Comparison of ENCODE assay signal across 26 cellular contexts in the genomic region with DNA sequence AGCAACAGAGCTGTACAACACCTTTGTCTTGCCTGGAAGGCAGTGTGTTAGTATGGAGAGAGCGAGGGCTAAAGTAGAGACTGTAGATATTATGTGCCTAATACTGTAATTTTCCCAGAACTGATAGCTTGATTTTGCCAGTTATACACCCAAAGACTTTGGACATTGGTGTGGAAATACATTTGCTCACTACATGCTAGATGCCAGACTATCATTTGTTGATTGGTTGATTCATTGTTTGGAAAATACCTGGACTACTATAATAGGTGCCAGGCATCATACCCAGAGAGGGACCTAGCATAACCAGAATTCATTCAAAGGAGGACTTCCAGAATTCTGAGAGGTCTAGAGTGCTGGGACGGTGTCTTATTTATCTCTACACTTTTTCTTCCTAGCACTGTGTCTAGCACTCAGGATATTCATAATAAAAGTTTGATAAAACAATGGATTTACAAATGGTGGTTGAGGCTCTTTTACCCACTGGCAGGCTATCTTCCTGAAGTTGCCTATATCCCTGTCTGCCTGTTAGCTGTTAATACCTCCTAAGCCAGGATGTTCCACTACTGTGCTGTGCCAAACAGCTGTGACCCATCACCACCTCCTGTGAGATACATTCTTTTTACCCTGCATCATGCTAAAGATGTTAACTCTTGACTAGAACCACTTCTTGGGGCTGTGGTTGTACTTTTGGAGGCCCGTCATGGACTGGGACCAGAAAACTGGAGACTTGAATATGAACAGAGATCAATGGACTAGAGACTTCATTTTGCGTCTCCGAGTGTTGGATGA.
DNase-seq lines count a peak whose midpoint lies in the region; ATAC-seq, FAIRE-seq and TF ChIP-seq lines count a peak whose summit lies in the region.
"Had no signal": no experiment of that assay in that cellular context is flagged by ENCODE, and none has a peak within 500 bp of the region (broad histone marks: within the 10 kb centered on the region; RNA-seq: fewer than 3 reads in every experiment).

No MANE protein-coding gene starts in this region.

- WGBS in liver = 91% methylated on average over 5 of the region's 5 CpGs
- WGBS in HepG2 (ENCODE audit: low lambda C conversion rate) = 82% methylated on average over 5 of the region's 5 CpGs

- peaks cover 0 to 10% (median 0%) of the 10 kb centered on the region in 4 donors for H3K4me1 ChIP-seq in liver (ENCODE audit: control insufficient read depth in 4 of 4, insufficient read depth in 4 of 4, low read length in 3 of 4)
- peaks cover 8% of the 10 kb centered on the region; the same call in 1 of the 2 replicates for H3K4me1 ChIP-seq in HepG2 (ENCODE audit: insufficient read depth, low read length)
- H3K4me1 ChIP-seq: A549 had no signal

- ATAC-seq in HepG2 = no peak
- no peak for ATAC-seq in HG03095 (IDR thresholded peaks at IDR 0.05; ENCODE audit: unreplicated experiment)
- ATAC-seq: A549, natural killer cell had no signal

- DNase-seq in HepG2 (ENCODE audit: low spot score) (no peak), amniotic epithelial cell (ENCODE audit: low read depth) (peak; percentile 65), foreskin fibroblast (peak; percentile 72 to 81), NCI-H2081 (lab: John Stamatoyannopoulos, UW) (no peak), NCI-H748 (lab: John Stamatoyannopoulos, UW; ENCODE audit: unreplicated experiment) (no peak), NCI-H2171 treated with DMSO at 0.1 percent for 48 hours (lab: John Stamatoyannopoulos, UW) (no peak)
- DNase-seq: activated CD4-positive, alpha-beta memory T cell treated with anti-CD3 and anti-CD28 coated beads for 36 hours; activated naive CD4-positive, alpha-beta T cell treated with anti-CD3 and anti-CD28 coated beads, Interleukin-2, amount 10 ng/mL, durations not matched to agents 7 days and 5 days; activated T-cell treated with anti-CD3 and anti-CD28 coated beads for 4 hours; DMS 273 treated with DMSO at 0.1 percent for 48 hours; endodermal cell; mesendoderm; natural killer cell; NCI-H1417 treated with DMSO at 0.1 percent for 48 hours; NCI-H748 treated with DMSO at 0.1 percent for 48 hours; posterior cingulate gyrus; SHP77; stimulated activated CD4-positive, alpha-beta T cell treated with anti-CD3 and anti-CD28 coated beads, Interleukin-4, amount 100 ng/mL, for 1 hour; WERI-Rb-1 had no signal

- H3K9ac ChIP-seq in liver (ENCODE audit: low read depth in 1 of 2, low read length in 2 of 2) (no peak overlapping the region), HepG2 (ENCODE audit: insufficient read depth, low read depth, low read length) (no peak overlapping the region)

- no peaks in the 10 kb centered on the region for H3K9me3 ChIP-seq in liver (ENCODE audit: control insufficient read depth in 4 of 4, low read length in 3 of 4)
- H3K9me3 ChIP-seq in HepG2 (ENCODE audit: low read length) = no peaks in the 10 kb centered on the region
- H3K9me3 ChIP-seq: A549 had no signal

- H3K27ac ChIP-seq in liver (ENCODE audit: low read depth in 1 of 2, low read length in 2 of 2) = no peak overlapping the region
- H3K27ac ChIP-seq in HepG2 (ENCODE audit: extremely low read length, insufficient read depth, low read length) = no peak overlapping the region
- H3K27ac ChIP-seq: A549, WERI-Rb-1 had no signal

- TF ChIP-seq POLR2A in HepG2 (IDR thresholded peaks at IDR 0.05; ENCODE audit: insufficient read depth in 1 of 2, low read depth in 2 of 2, low read length in 2 of 2) = no peak

- no TSS peak for BruUV-seq in HepG2 (replicated peaks; lab: Mats Ljungman, UMichigan)

- TF ChIP-seq EP300 in HepG2 (IDR thresholded peaks at IDR 0.05; ENCODE audit: low read depth in 2 of 2, low read length in 2 of 2) (no peak), HepG2 (CRISPR knock-in tag; IDR thresholded peaks at IDR 0.05; ENCODE audit: borderline replicate concordance) (no peak)

- H3K4me3 ChIP-seq in liver (ENCODE audit: low read depth in 1 of 3, low read length in 3 of 3) (no peak overlapping the region), HepG2 (replicated peaks in 1 of 3; ENCODE audit: insufficient read depth in 1 of 3, low read depth in 2 of 3, low read length in 3 of 3) (no peak overlapping the region), foreskin fibroblast (ENCODE audit: low read depth in 1 of 2, low read length in 2 of 2) (no peak overlapping the region)
- H3K4me3 ChIP-seq: A549, skin epidermis had no signal

- no peaks in the 10 kb centered on the region for H3K79me2 ChIP-seq in HepG2 (ENCODE audit: insufficient read depth, low read length)

- in situ Hi-C loops in HepG2 (cut with HindIII; ENCODE audit: extremely low pct_ligation_motif_present, low pct_unique_long_range_greater_than_20kb) = no loop called here

- no peak for TF ChIP-seq CTCF in liver (IDR thresholded peaks at IDR 0.05; ENCODE audit: low read depth, low read length, missing input control)
- TF ChIP-seq CTCF in HepG2 (CRISPR knock-in tag; IDR thresholded peaks at IDR 0.05) = no peak
- no peak for TF ChIP-seq CTCF in foreskin fibroblast (IDR thresholded peaks at IDR 0.05; ENCODE audit: low read depth, low read length)

- TF ChIP-seq RAD21 in liver (IDR thresholded peaks at IDR 0.05) (no peak), HepG2 (CRISPR knock-in tag; IDR thresholded peaks at IDR 0.05) (no peak)

- no peaks in the 10 kb centered on the region for H3K36me3 ChIP-seq in liver (ENCODE audit: control insufficient read depth in 4 of 4, insufficient read depth in 3 of 4, low read depth in 1 of 4, low read length in 3 of 4)
- no peaks in the 10 kb centered on the region for H3K36me3 ChIP-seq in HepG2 (replicated peaks in 1 of 2; ENCODE audit: control insufficient read depth in 1 of 2, insufficient read depth in 2 of 2, low read length in 2 of 2)
- H3K36me3 ChIP-seq: WERI-Rb-1 had no signal

- POLR2A ChIA-PET in HepG2 (lab: Yijun Ruan, JAX) = no interaction called here

- no peak overlapping the region for H2AFZ ChIP-seq in HepG2 (ENCODE audit: low read length)

- CTCF ChIA-PET in HepG2 (lab: Yijun Ruan, JAX; ENCODE audit: low intra/inter-chr PET ratio, low total read pairs) = no interaction called here

- H3K27me3 ChIP-seq in liver (ENCODE audit: control insufficient read depth in 4 of 4, insufficient read depth in 4 of 4, low read length in 3 of 4) (no peaks in the 10 kb centered on the region), HepG2 (ENCODE audit: control insufficient read depth in 1 of 2, insufficient read depth in 2 of 2, low read length in 2 of 2) (no peaks in the 10 kb centered on the region)

- no peaks in the 10 kb centered on the region for H4K20me1 ChIP-seq in HepG2 (ENCODE audit: insufficient read depth, low read length)

- no peak for FAIRE-seq in HepG2 (lab: Jason Lieb, UNC)
- FAIRE-seq: A549, colon, frontal cortex, urothelium cell line had no signal

- H3K4me2 ChIP-seq in HepG2 (ENCODE audit: low read depth, low read length) = no peak overlapping the region
- H3K4me2 ChIP-seq: A549 had no signal

- intact Hi-C loops in HepG2 (cut with micrococcal nuclease; ENCODE audit: unreplicated experiment) = no loop called here

TF ChIP-seq in liver, 16 proteins besides CTCF, POLR2A, EP300 and RAD21:
- TF ChIP-seq RXRA (IDR thresholded peaks at IDR 0.05) (peak in 1 of 2 donors; percentile 4), HNF4A (conservative IDR thresholded peaks at IDR 0.05) (peak; percentile 6 to 58), TAF1 (conservative IDR thresholded peaks at IDR 0.05) (no peak)

TF ChIP-seq in HepG2, 621 proteins besides CTCF, POLR2A, EP300 and RAD21:
- TF ChIP-seq PAX8 (CRISPR knock-in tag; IDR thresholded peaks at IDR 0.05; ENCODE audit: borderline replicate concordance) (no peak), SMAD9 (CRISPR knock-in tag; IDR thresholded peaks at IDR 0.05) (no peak), HOXA9 (CRISPR knock-in tag; IDR thresholded peaks at IDR 0.05; ENCODE audit: borderline replicate concordance) (no peak), PLRG1 (conservative IDR thresholded peaks at IDR 0.05) (no peak)

Comparison
In these comparisons a context has a peak if more than half of its experiments do, and no peak if none do; other contexts are left out.
1. DNase-seq: peak in amniotic epithelial cell (single experiment) and foreskin fibroblast (2 of 2); none in HepG2 (single experiment), NCI-H2081 (0 of 2), NCI-H748 (single experiment) and NCI-H2171 treated with DMSO at 0.1 percent for 48 hours (single experiment).